Comparison of ENCODE assay signal across 18 cellular contexts in genomic region chr20:41613321-41613720, GRCh38. TPM values are rescaled to one million over a fixed set of nuclear protein-coding genes. Genes with fewer than 3 reads are reported as not detected.
DNase-seq lines count a peak whose midpoint lies in the region; ATAC-seq and TF ChIP-seq lines count a peak whose summit lies in the region.
"Had no signal": no experiment of that assay in that cellular context is flagged by ENCODE, and none has a peak within 500 bp of the region (broad histone marks: within the 10 kb centered on the region; RNA-seq: fewer than 3 reads in every experiment).

No MANE protein-coding gene starts in this region.

- no peak overlapping the region for H2AFZ ChIP-seq in Karpas-422 (ENCODE audit: low read length)

- CTCF ChIA-PET in CD4-positive, alpha-beta T cell (lab: Charles Lee) = no interaction called here

- in situ Hi-C loops in ACHN (cut with HindIII; ENCODE audit: low pct_ligation_motif_present, low pct_unique_long_range_greater_than_20kb, low sequenced_read_pairs) = no loop called here

- H3K4me2 ChIP-seq in Karpas-422 (ENCODE audit: low read depth, low read length, poor library complexity, severe bottlenecking) = peak overlapping the region; percentile 54
- H3K4me2 ChIP-seq: BLaER1 had no signal

- POLR2A ChIA-PET in CD4-positive, alpha-beta T cell (lab: Charles Lee) = no interaction called here

- H3K9me3 ChIP-seq in CD4-positive, alpha-beta T cell (ENCODE audit: control insufficient read depth, low read length) = no peaks in the 10 kb centered on the region
- H3K9me3 ChIP-seq in Karpas-422 (ENCODE audit: low read length) (no peaks in the 10 kb centered on the region), ectodermal cell (ENCODE audit: control insufficient read depth, low read length) (no peaks in the 10 kb centered on the region)

- H3K79me2 ChIP-seq in Karpas-422 (ENCODE audit: low read length) = peaks cover 89% of the 10 kb centered on the region

- WGBS in ectodermal cell, 2 experiments = 76 to 77% methylated on average over 2 of the region's 2 CpGs

- no peaks in the 10 kb centered on the region for H3K9me2 ChIP-seq in Karpas-422 (replicated peaks; ENCODE audit: insufficient read depth, low read length)

- H3K9ac ChIP-seq in Karpas-422 (ENCODE audit: low read length) = no peak overlapping the region
- H3K9ac ChIP-seq: BLaER1 had no signal

- H3K27me3 Mint-ChIP-seq in CD4-positive, alpha-beta T cell = no peaks in the 10 kb centered on the region
- no peaks in the 10 kb centered on the region for H3K27me3 Mint-ChIP-seq in neural crest cell (ENCODE audit: low read depth)

- ATAC-seq in CD4-positive, alpha-beta T cell (ENCODE audit: poor library complexity) = no peak
- ATAC-seq in GM19351 (IDR thresholded peaks at IDR 0.05; ENCODE audit: unreplicated experiment) = no peak
- ATAC-seq: GM12878 had no signal

- H3K4me1 ChIP-seq in Karpas-422 (ENCODE audit: low read length) (peaks cover 58% of the 10 kb centered on the region), ectodermal cell (ENCODE audit: control insufficient read depth, insufficient read depth, low read length) (peaks cover 13% of the 10 kb centered on the region)

- peaks cover 40% of the 10 kb centered on the region for H4K20me1 ChIP-seq in Karpas-422 (ENCODE audit: insufficient read depth, low read depth, low read length)

- H3K4me3 ChIP-seq in Karpas-422 (ENCODE audit: low read length) (no peak overlapping the region), ectodermal cell (ENCODE audit: insufficient read depth, low read depth, low read length) (no peak overlapping the region)
- H3K4me3 ChIP-seq: BLaER1, GM12878 had no signal

- H3K27ac ChIP-seq in CD4-positive, alpha-beta T cell (ENCODE audit: low read depth, low read length) = no peak overlapping the region
- H3K27ac ChIP-seq in Karpas-422 (ENCODE audit: low read length) (no peak overlapping the region), ectodermal cell (ENCODE audit: insufficient read depth, low read depth, low read length, poor library complexity, severe bottlenecking) (peak overlapping the region; percentile 36)
- H3K27ac ChIP-seq: 22Rv1, BLaER1 had no signal

- H3K36me3 ChIP-seq in Karpas-422 (ENCODE audit: insufficient read depth, low read length) (no peaks in the 10 kb centered on the region), ectodermal cell (ENCODE audit: control insufficient read depth, insufficient read depth, low read length) (no peaks in the 10 kb centered on the region)

- H3K36me3 Mint-ChIP-seq in CD4-positive, alpha-beta T cell (ENCODE audit: low read depth) = peaks cover 9% of the 10 kb centered on the region
- no peaks in the 10 kb centered on the region for H3K36me3 Mint-ChIP-seq in neural crest cell (ENCODE audit: low read depth)

- no peaks in the 10 kb centered on the region for H3K9me3 Mint-ChIP-seq in CD4-positive, alpha-beta T cell
- no peaks in the 10 kb centered on the region for H3K9me3 Mint-ChIP-seq in neural crest cell

- DNase-seq in CD4-positive, alpha-beta T cell = no peak
- DNase-seq in Karpas-422 (no peak), neural crest cell (ENCODE audit: low read depth, low spot score) (no peak), ACHN (no peak), DMS53 treated with DMSO at 0.1 percent for 48 hours (lab: John Stamatoyannopoulos, UW; ENCODE audit: unreplicated experiment) (no peak), kidney glomerular epithelial cell (lab: John Stamatoyannopoulos, UW) (no peak)
- DNase-seq: AML-193, Calu3, DMS 273 treated with DMSO at 0.1 percent for 48 hours, DMS79, GOT3, IMR-90, KG1 had no signal

- peaks cover 80% of the 10 kb centered on the region for H3K4me1 Mint-ChIP-seq in CD4-positive, alpha-beta T cell (ENCODE audit: low read depth)
- H3K4me1 Mint-ChIP-seq in neural crest cell = peaks cover 35% of the 10 kb centered on the region

- intact Hi-C loops in CD4-positive, alpha-beta T cell (cut with DNase I, micrococcal nuclease) = loop anchor here in 1 of 2 experiments (10.0 kb wide), 1 partner anchor 1841 kb away; the partner anchor contains the start of gene SRSF6

- H3K27me3 ChIP-seq in CD4-positive, alpha-beta T cell (ENCODE audit: control insufficient read depth, insufficient read depth, low read length) = no peaks in the 10 kb centered on the region
- H3K27me3 ChIP-seq in Karpas-422 (ENCODE audit: low read length) (no peaks in the 10 kb centered on the region), ectodermal cell (ENCODE audit: control insufficient read depth, insufficient read depth, low read length, poor library complexity, severe bottlenecking) (no peaks in the 10 kb centered on the region)
- H3K27me3 ChIP-seq: BLaER1 had no signal

- TF ChIP-seq CTCF in CD4-positive, alpha-beta T cell (IDR thresholded peaks at IDR 0.05) = no peak
- TF ChIP-seq CTCF in neural crest cell (conservative IDR thresholded peaks at IDR 0.05) = no peak

- H3K4me3 Mint-ChIP-seq in CD4-positive, alpha-beta T cell = peak overlapping the region; percentile 40
- peak overlapping the region; percentile 67 for H3K4me3 Mint-ChIP-seq in neural crest cell

- no peak overlapping the region for H3K27ac Mint-ChIP-seq in CD4-positive, alpha-beta T cell
- H3K27ac Mint-ChIP-seq in neural crest cell (ENCODE audit: unreplicated experiment) = no peak overlapping the region

RNA-seq across cellular contexts. Expression of gene CHD6, which starts 4.9 kb away (rescaled TPM):
- total RNA-seq in CD4-positive, alpha-beta T cell = 100 to 1,000 TPM; 114 to 126 TPM
- total RNA-seq in Karpas-422 (2014; rRNA removed; shearing (Covaris generic); ENCODE audit: low replicate concordance) = 19.5 and 25.3 TPM in 2 replicates
- 34.3 TPM for polyA plus RNA-seq in ectodermal cell (2013, experiment 1 of 4)
- 39.1 TPM for polyA plus RNA-seq in ectodermal cell (2013, experiment 2 of 4)
- polyA plus RNA-seq in ectodermal cell (2013, experiment 3 of 4) = 31.4 TPM
- polyA plus RNA-seq in ectodermal cell (2013, experiment 4 of 4) = 43.6 TPM
- 49.9 and 51.2 TPM in 2 replicates for total RNA-seq in neural crest cell
